8 cellular contexts compared by ENCODE assay signal in the genomic region with DNA sequence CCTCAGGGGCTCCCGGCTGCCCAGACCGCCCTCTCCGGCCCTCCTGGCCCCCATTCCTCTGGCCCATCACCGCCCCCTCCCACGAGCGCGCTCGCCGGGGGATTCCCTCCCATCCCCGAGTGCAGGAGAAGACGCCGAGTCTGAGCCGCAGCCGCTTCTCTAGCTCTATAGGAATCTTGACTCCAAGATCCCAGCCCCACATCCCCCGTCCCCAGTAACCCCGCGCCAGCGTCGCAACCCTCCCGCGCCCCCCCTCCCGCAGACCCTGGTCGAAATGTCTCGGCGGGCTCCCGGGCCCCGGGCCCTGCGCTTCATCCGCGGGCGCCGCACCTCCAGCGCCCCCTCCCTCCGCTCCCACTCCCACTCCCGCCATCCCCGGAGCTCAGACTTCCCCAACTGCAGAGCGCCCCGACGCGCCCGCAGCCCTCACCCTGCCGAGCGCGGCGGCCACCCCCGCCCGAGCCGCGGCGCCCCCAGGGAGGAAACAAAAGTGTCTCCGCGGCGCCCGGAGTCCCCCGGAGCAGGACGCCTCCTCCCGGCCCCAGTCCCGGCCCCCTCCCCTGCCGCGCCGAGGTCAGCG. TPM values are rescaled to one million over a fixed set of nuclear protein-coding genes. Genes with fewer than 3 reads are reported as not detected.
A peak's percentile ranks its signal among the peaks of the same experiment; 100 is the strongest.
DNase-seq lines count a peak whose midpoint lies in the region; ATAC-seq and TF ChIP-seq lines count a peak whose summit lies in the region.

No MANE protein-coding gene starts in this region.

- H3K36me3 Mint-ChIP-seq in activated naive CD4-positive, alpha-beta T cell treated with anti-CD3 and anti-CD28 coated beads for 36 hours (ENCODE audit: low read depth): peaks cover 26% of the 10 kb centered on the region

- H3K36me3 ChIP-seq in heart right ventricle (peaks cover 0 to 4% (median 0%) of the 10 kb centered on the region in 9 donors), rectal smooth muscle tissue (ENCODE audit: control insufficient read depth, insufficient read depth, low read length) (no peaks in the 10 kb centered on the region)

- WGBS in heart right ventricle, 2 donors: 1% methylated on average over 51 to 62 of the region's 62 CpGs

- peak in 1 of 2 experiments; percentile 51 for DNase-seq in HL-60 (ENCODE audit: low read depth in 1 of 2, low spot score in 1 of 2)
- DNase-seq in activated naive CD4-positive, alpha-beta T cell treated with anti-CD3 and anti-CD28 coated beads for 36 hours: peak; percentile 36
- peak in 1 of 2 donors; percentile 41 for DNase-seq in heart right ventricle
- no peak for DNase-seq in stimulated activated CD8-positive, alpha-beta memory T cell treated with anti-CD3 and anti-CD28 coated beads, Interleukin-4, amount 100 ng/mL, for 48 hours
- no peak for DNase-seq in NCI-H2107 (lab: John Stamatoyannopoulos, UW)

- H3K9ac ChIP-seq in rectal smooth muscle tissue (ENCODE audit: low read length): no peak overlapping the region

- peak overlapping the region; percentile 79 for H3K4me3 ChIP-seq in HL-60 (replicated peaks; ENCODE audit: insufficient read depth, low read length)
- peak overlapping the region; percentile 59 to 86 (median 78) for H3K4me3 ChIP-seq in heart right ventricle
- peak overlapping the region; percentile 71 for H3K4me3 ChIP-seq in rectal smooth muscle tissue (ENCODE audit: low read length)

- no peaks in the 10 kb centered on the region for H3K27me3 Mint-ChIP-seq in activated naive CD4-positive, alpha-beta T cell treated with anti-CD3 and anti-CD28 coated beads for 36 hours (ENCODE audit: low read depth)

- H3K9me3 Mint-ChIP-seq in activated naive CD4-positive, alpha-beta T cell treated with anti-CD3 and anti-CD28 coated beads for 36 hours: no peaks in the 10 kb centered on the region

- peaks cover 52% of the 10 kb centered on the region for H3K4me1 Mint-ChIP-seq in activated naive CD4-positive, alpha-beta T cell treated with anti-CD3 and anti-CD28 coated beads for 36 hours (ENCODE audit: low read depth)

- H3K27ac Mint-ChIP-seq in activated naive CD4-positive, alpha-beta T cell treated with anti-CD3 and anti-CD28 coated beads for 36 hours: peak overlapping the region; percentile 95

- TF ChIP-seq CTCF in 22Rv1 (IDR thresholded peaks at IDR 0.05) (no peak), HL-60 (IDR thresholded peaks at IDR 0.05; ENCODE audit: insufficient read depth, low read length) (no peak), heart right ventricle (IDR thresholded peaks at IDR 0.05) (no peak)

- peak overlapping the region; percentile 94 for H3K4me3 Mint-ChIP-seq in activated naive CD4-positive, alpha-beta T cell treated with anti-CD3 and anti-CD28 coated beads for 36 hours

- H3K9me3 ChIP-seq in heart right ventricle: no peaks in the 10 kb centered on the region

- H3K27ac ChIP-seq in 22Rv1: peak overlapping the region; percentile 74
- H3K27ac ChIP-seq in HL-60 (replicated peaks): peak overlapping the region; percentile 86
- H3K27ac ChIP-seq in heart right ventricle: peak overlapping the region; percentile 82 to 98 (median 94)
- peak overlapping the region; percentile 53 for H3K27ac ChIP-seq in rectal smooth muscle tissue (ENCODE audit: low read depth, low read length)

- H3K4me1 ChIP-seq in heart right ventricle (peaks cover 0 to 54% (median 23%) of the 10 kb centered on the region in 9 donors), rectal smooth muscle tissue (ENCODE audit: control insufficient read depth, insufficient read depth, low read length) (no peaks in the 10 kb centered on the region)

- CTCF ChIA-PET in activated naive CD4-positive, alpha-beta T cell treated with anti-CD3 and anti-CD28 coated beads for 36 hours (lab: Charles Lee): interaction anchor here (0.6 to 3.9 kb wide), 17 partner anchors 9 to 385 kb away, joined by 3 to 34 read pairs (median 3); no protein-coding TSS in a partner anchor

- ATAC-seq in GM19351 (IDR thresholded peaks at IDR 0.05; ENCODE audit: unreplicated experiment): peak; percentile 23
- ATAC-seq in heart right ventricle: peak; percentile 34 to 71 (median 50)

- intact Hi-C loops in activated naive CD4-positive, alpha-beta T cell treated with anti-CD3 and anti-CD28 coated beads for 36 hours (cut with micrococcal nuclease): loop anchor here (2.0 to 10.0 kb wide), 7 partner anchors 163 to 1753 kb away; partner anchors contain the start of genes EEPD1, HERPUD2 and STARD3NL
- intact Hi-C loops in heart right ventricle (cut with DNase I): loop anchor here in 8 of 10 donors (1.0 to 10.0 kb wide), 12 partner anchors 41 to 241 kb away; no protein-coding TSS in a partner anchor

- no peaks in the 10 kb centered on the region for H3K27me3 ChIP-seq in HL-60 (ENCODE audit: insufficient read depth, poor library complexity, severe bottlenecking)
- peaks cover 0 to 22% (median 0%) of the 10 kb centered on the region in 7 donors for H3K27me3 ChIP-seq in heart right ventricle
- peaks cover 7% of the 10 kb centered on the region for H3K27me3 ChIP-seq in rectal smooth muscle tissue (ENCODE audit: control insufficient read depth, insufficient read depth, low read length)

RNA-seq across cellular contexts. Expression of gene ELMO1, which starts 0.5 kb away (rescaled TPM):
- 100 to 1,000 TPM; 129 to 137 TPM for total RNA-seq in activated naive CD4-positive, alpha-beta T cell treated with anti-CD3 and anti-CD28 coated beads for 36 hours
- 10 to 100 TPM in 9 of 10 donors, 1 to 10 TPM in 1; 8.8 to 18.0 (median 14.0) TPM for total RNA-seq in heart right ventricle
- 10 to 100 TPM in 1 of 2 donors, 1 to 10 TPM in 1; 8.5 to 14.3 TPM for polyA plus RNA-seq in heart right ventricle

Comparison
In these comparisons a context has a peak if more than half of its experiments do, and no peak if none do; other contexts are left out.
1. RNA of gene ELMO1, which starts 0.5 kb away (total RNA-seq): 129 to 137 TPM in activated naive CD4-positive, alpha-beta T cell treated with anti-CD3 and anti-CD28 coated beads for 36 hours; 8.8 to 18.0 TPM in heart right ventricle; every median in the first group is over 4 times any median in the second.
2. Peak in every context shown above with its lines, with median percentiles within 50 percentile points of each other: H3K27ac ChIP-seq and H3K4me3 ChIP-seq.